ENCODE assay signal across 8 cellular contexts in the genomic region with DNA sequence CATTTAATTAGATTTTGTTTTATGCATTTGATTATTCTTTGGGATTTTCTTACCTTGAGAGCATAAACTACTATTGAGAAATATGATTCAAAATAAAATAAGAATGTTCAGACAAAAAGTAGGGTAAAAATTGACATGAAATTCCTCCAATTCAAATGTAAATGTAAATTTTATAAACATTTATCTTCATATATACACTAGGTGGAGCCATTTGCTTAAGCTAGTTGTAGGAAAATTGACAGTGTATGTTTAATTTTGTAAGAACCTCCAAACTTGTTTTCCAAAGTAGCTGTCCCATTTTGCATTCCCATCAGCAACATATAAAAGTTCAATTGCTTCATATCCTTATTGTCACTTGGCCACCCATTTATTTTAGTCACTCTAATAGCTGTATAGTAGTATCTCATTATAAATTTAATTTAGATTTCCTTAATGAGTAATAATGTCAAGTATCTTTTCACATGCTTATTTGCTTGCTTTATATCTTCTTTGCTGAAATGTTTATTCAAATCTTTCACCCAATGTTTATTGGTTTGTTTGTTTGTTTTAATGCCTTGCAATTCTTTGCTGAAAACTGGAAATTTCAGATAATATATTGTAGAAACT. TPM values are rescaled to one million over a fixed set of nuclear protein-coding genes. Genes with fewer than 3 reads are reported as not detected.
DNase-seq lines count a peak whose midpoint lies in the region; ATAC-seq and TF ChIP-seq lines count a peak whose summit lies in the region.

No MANE protein-coding gene starts in this region.

- no peak for TF ChIP-seq POLR2A in thyroid gland (IDR thresholded peaks at IDR 0.05)

- no peaks in the 10 kb centered on the region for H3K27me3 ChIP-seq in thyroid gland

- no peak overlapping the region for H3K27ac ChIP-seq in thyroid gland

- TF ChIP-seq CTCF in AG09309 (IDR thresholded peaks at IDR 0.05; ENCODE audit: control insufficient read depth, insufficient read depth, low read depth, low read length, missing control alignments) (peak; percentile 32), GM13976 (IDR thresholded peaks at IDR 0.05; ENCODE audit: borderline replicate concordance, control extremely low read depth, extremely low read depth, insufficient read depth, missing control alignments) (peak; percentile 9), fibroblast of pulmonary artery (IDR thresholded peaks at IDR 0.05; ENCODE audit: low read length, missing control alignments) (peak; percentile 38), thyroid gland (IDR thresholded peaks at IDR 0.05) (peak in 3 of 6 experiments; percentile 36 to 51 (median 38))

- H3K4me3 ChIP-seq in AG09309 (ENCODE audit: control insufficient read depth, low read depth, low read length) (no peak overlapping the region), fibroblast of pulmonary artery (replicated peaks; ENCODE audit: low read depth, low read length) (no peak overlapping the region), thyroid gland (replicated peaks in 1 of 3) (no peak overlapping the region)

- in situ Hi-C loops in GM13976 (cut with MboI; ENCODE audit: low sequenced_read_pairs, unreplicated experiment): no loop called here

- no peak for DNase-seq in AG09309 (ENCODE audit: low read depth)
- DNase-seq in GM13976 (ENCODE audit: low spot score): no peak
- DNase-seq in OCI-M1 (lab: John Stamatoyannopoulos, UW): peak; percentile 41
- peak; percentile 29 for DNase-seq in fibroblast of pulmonary artery (ENCODE audit: low read depth)
- no peak for DNase-seq in thyroid gland
- DNase-seq in HuH-7 (ENCODE audit: low spot score): no peak
- no peak for DNase-seq in central memory CD4-positive, alpha-beta T cell

- intact Hi-C loops in thyroid gland (cut with DNase I): no loop called here

- H3K4me1 ChIP-seq in thyroid gland: no peaks in the 10 kb centered on the region

- ATAC-seq in GM21786 (IDR thresholded peaks at IDR 0.05; ENCODE audit: unreplicated experiment): no peak

- no peaks in the 10 kb centered on the region for H3K9me3 ChIP-seq in thyroid gland

- no peaks in the 10 kb centered on the region for H3K36me3 ChIP-seq in thyroid gland

RNA-seq across cellular contexts. Expression of a gene that starts 37.6 kb away (rescaled TPM):
- total RNA-seq in thyroid gland: not detected

Comparison
In these comparisons a context has a peak if more than half of its experiments do, and no peak if none do; other contexts are left out.
1. DNase-seq: peak in OCI-M1 (single experiment) and fibroblast of pulmonary artery (single experiment); none in AG09309 (single experiment), GM13976 (single experiment), thyroid gland (0 of 2), HuH-7 (single experiment) and central memory CD4-positive, alpha-beta T cell (single experiment).